ENCODE assay signal across 23 cellular contexts in genomic region chr2:234764378-234764777, GRCh38.
"Had no signal": no experiment of that assay in that cellular context is flagged by ENCODE, and none has a peak within 500 bp of the region (broad histone marks: within the 10 kb centered on the region; RNA-seq: fewer than 3 reads in every experiment).

No MANE protein-coding gene starts in this region.

- ATAC-seq: activated CD8-positive, alpha-beta T cell treated with anti-CD3 and anti-CD28 coated beads for 36 hours; activated T-cell treated with anti-CD3 and anti-CD28 coated beads, Interleukin-2, amount 50 U/mL, for 72 hours; Right ventricle myocardium inferior had no signal

- H3K4me3 ChIP-seq: adrenal gland, breast epithelium, SJCRH30 had no signal

- DNase-seq: activated CD4-positive, alpha-beta T cell treated with anti-CD3 and anti-CD28 coated beads for 4 hours; activated CD8-positive, alpha-beta memory T cell treated with anti-CD3 and anti-CD28 coated beads, Interleukin-2, amount 50 U/mL, for 4 hours; activated CD8-positive, alpha-beta T cell treated with anti-CD3 and anti-CD28 coated beads for 36 hours; activated gamma-delta T cell treated with Interleukin-2 at 50 U/mL for 16 hours; activated naive CD4-positive, alpha-beta T cell treated with anti-CD3 and anti-CD28 coated beads, Interleukin-2, amount 10 ng/mL, durations not matched to agents 7 days and 5 days; activated naive CD8-positive, alpha-beta T cell treated with anti-CD3 and anti-CD28 coated beads, Interleukin-2, amount 10 ng/mL, durations not matched to agents 7 days and 5 days; activated T-cell treated with anti-CD3 and anti-CD28 coated beads, Interleukin-2, amount 50 U/mL, for 72 hours; adrenal gland; aorta; caudate nucleus; KG1; NCI-H1092; NCI-H1417 treated with DMSO at 0.1 percent for 48 hours; NCI-H1694; NCI-H2029; NCI-H510A treated with DMSO at 0.1 percent for 48 hours; NCI-H748 treated with DMSO at 0.1 percent for 48 hours; RPMI8226; SJCRH30; SK-N-SH; T-helper 1 cell had no signal
